Comparison of ENCODE assay signal across 12 cellular contexts in the genomic region with DNA sequence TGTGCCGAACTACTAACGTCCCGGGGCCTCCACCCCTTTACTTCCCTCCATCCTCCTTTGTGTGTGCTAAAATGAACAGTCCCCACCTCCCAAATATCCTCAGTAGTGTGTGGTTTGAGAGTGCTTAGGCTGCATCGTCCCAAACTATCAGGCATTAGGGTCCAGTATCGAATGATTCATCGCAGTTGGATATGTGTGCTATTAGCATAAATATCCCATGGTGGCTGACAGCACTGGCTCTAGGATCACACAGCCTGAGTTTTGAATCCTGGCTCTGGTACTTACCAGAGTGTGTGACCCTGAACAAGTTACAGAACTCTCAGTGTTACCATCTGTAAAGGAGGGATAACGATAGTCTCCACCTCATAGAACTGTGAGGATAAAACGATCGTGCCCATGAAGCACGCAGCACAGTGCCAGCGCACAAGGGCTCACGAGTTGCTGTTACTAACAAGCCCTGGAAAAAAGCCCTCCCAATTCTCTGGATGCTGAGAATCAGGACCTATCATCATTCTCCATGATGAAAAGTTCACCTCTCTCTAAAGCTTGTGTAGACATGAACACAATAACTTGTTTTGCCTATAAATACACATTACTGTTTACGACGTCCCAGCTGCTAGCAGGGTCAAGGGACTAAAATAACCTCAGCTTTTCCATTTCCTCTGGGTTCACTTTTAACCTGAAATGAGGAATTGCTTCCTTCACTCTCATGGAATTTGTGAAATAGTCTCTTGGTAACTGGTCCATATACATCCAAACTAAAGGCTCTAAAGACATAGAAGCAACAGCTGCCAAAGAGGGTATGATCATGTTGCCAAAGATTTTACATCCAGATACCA. TPM values are rescaled to one million over a fixed set of nuclear protein-coding genes. Genes with fewer than 3 reads are reported as not detected.
DNase-seq lines count a peak whose midpoint lies in the region; ATAC-seq and TF ChIP-seq lines count a peak whose summit lies in the region.
"Had no signal": no experiment of that assay in that cellular context is flagged by ENCODE, and none has a peak within 500 bp of the region (broad histone marks: within the 10 kb centered on the region; RNA-seq: fewer than 3 reads in every experiment).

No MANE protein-coding gene starts in this region.

- H3K27ac ChIP-seq in breast epithelium (peak overlapping the region; percentile 86), fibroblast of lung (ENCODE audit: insufficient read depth, low read length) (peak overlapping the region; percentile 64), uterus (peak overlapping the region; percentile 88 to 92)

- H3K9me3 Mint-ChIP-seq in MCF 10A (ENCODE audit: unreplicated experiment) (no peaks in the 10 kb centered on the region), nephron progenitor cell (peaks cover 20% of the 10 kb centered on the region)
- H3K9me3 Mint-ChIP-seq: activated T-helper 17 cell treated with anti-CD3 and anti-CD28 coated beads, Interleukin-2, amount 50 U/mL, for 72 hours had no signal

- ATAC-seq in GM21423 (IDR thresholded peaks at IDR 0.05; ENCODE audit: unreplicated experiment) (no peak), HG03342 (IDR thresholded peaks at IDR 0.05; ENCODE audit: unreplicated experiment) (no peak)
- ATAC-seq: activated T-helper 17 cell treated with anti-CD3 and anti-CD28 coated beads, Interleukin-2, amount 50 U/mL, for 72 hours had no signal

- H3K4me3 ChIP-seq in breast epithelium (peak overlapping the region in 1 of 3 donors; percentile 4), fibroblast of lung (replicated peaks in 1 of 4; ENCODE audit: control extremely low read depth in 1 of 4, insufficient read depth in 1 of 4, low read depth in 3 of 4, low read length in 4 of 4) (no peak overlapping the region), uterus (no peak overlapping the region)
- H3K4me3 ChIP-seq: MG63 had no signal

- no peaks in the 10 kb centered on the region for H3K27me3 Mint-ChIP-seq in MCF 10A (ENCODE audit: insufficient read depth, unreplicated experiment)
- H3K27me3 Mint-ChIP-seq in nephron progenitor cell (ENCODE audit: low read depth, poor library complexity) = no peaks in the 10 kb centered on the region
- H3K27me3 Mint-ChIP-seq: activated T-helper 17 cell treated with anti-CD3 and anti-CD28 coated beads, Interleukin-2, amount 50 U/mL, for 72 hours had no signal

- TF ChIP-seq POLR2A in breast epithelium (IDR thresholded peaks at IDR 0.05) = no peak
- TF ChIP-seq POLR2A in uterus (IDR thresholded peaks at IDR 0.05) = no peak

- peak overlapping the region; percentile 44 for H3K4me2 ChIP-seq in fibroblast of lung (ENCODE audit: extremely low read depth, insufficient read depth, low read length)

- POLR2A ChIA-PET in MCF 10A (lab: Yijun Ruan, JAX) = interaction anchor here (0.7 to 2.7 kb wide), 3 partner anchors 7 to 450 kb away, joined by 3 to 19 read pairs (median 5); no protein-coding TSS in a partner anchor

- no peak overlapping the region for H2AFZ ChIP-seq in fibroblast of lung (ENCODE audit: low read length)

- H3K4me1 Mint-ChIP-seq in MCF 10A (ENCODE audit: insufficient read depth, unreplicated experiment) = peaks cover 42% of the 10 kb centered on the region
- peaks cover 67% of the 10 kb centered on the region for H3K4me1 Mint-ChIP-seq in nephron progenitor cell

- no peaks in the 10 kb centered on the region for H4K20me1 ChIP-seq in fibroblast of lung (ENCODE audit: control insufficient read depth, extremely low read depth, insufficient read depth, low read length)

- H3K4me3 Mint-ChIP-seq in MCF 10A (ENCODE audit: unreplicated experiment) = no peak overlapping the region
- H3K4me3 Mint-ChIP-seq in nephron progenitor cell = peak overlapping the region; percentile 65
- H3K4me3 Mint-ChIP-seq: activated T-helper 17 cell treated with anti-CD3 and anti-CD28 coated beads, Interleukin-2, amount 50 U/mL, for 72 hours had no signal

- H3K36me3 ChIP-seq in breast epithelium = no peaks in the 10 kb centered on the region
- H3K36me3 ChIP-seq in fibroblast of lung (ENCODE audit: control insufficient read depth, insufficient read depth, low read length) = no peaks in the 10 kb centered on the region
- H3K36me3 ChIP-seq in uterus = no peaks in the 10 kb centered on the region

- H3K27me3 ChIP-seq in breast epithelium = no peaks in the 10 kb centered on the region
- H3K27me3 ChIP-seq in fibroblast of lung (ENCODE audit: control insufficient read depth, insufficient read depth, low read length) = no peaks in the 10 kb centered on the region
- H3K27me3 ChIP-seq in uterus = no peaks in the 10 kb centered on the region
- H3K27me3 ChIP-seq: MG63 had no signal

- no TSS peak for BruUV-seq in MCF 10A (replicated peaks; lab: Mats Ljungman, UMichigan)

- peaks cover 6 to 39% of the 10 kb centered on the region in 2 donors for H3K4me1 ChIP-seq in breast epithelium
- peaks cover 20% of the 10 kb centered on the region for H3K4me1 ChIP-seq in fibroblast of lung (ENCODE audit: control insufficient read depth, extremely low read depth, insufficient read depth, low read length)
- H3K4me1 ChIP-seq in uterus = peaks cover 17 to 27% of the 10 kb centered on the region in 2 donors

- H3K27ac Mint-ChIP-seq in MCF 10A (ENCODE audit: low read depth, unreplicated experiment) (no peak overlapping the region), nephron progenitor cell (peak overlapping the region; percentile 95)
- H3K27ac Mint-ChIP-seq: activated T-helper 17 cell treated with anti-CD3 and anti-CD28 coated beads, Interleukin-2, amount 50 U/mL, for 72 hours had no signal

- H3K9me3 ChIP-seq in breast epithelium = no peaks in the 10 kb centered on the region
- no peaks in the 10 kb centered on the region for H3K9me3 ChIP-seq in fibroblast of lung (ENCODE audit: control insufficient read depth, insufficient read depth, low read depth, low read length)
- H3K9me3 ChIP-seq in uterus = no peaks in the 10 kb centered on the region
- H3K9me3 ChIP-seq: MG63 had no signal

- intact Hi-C loops in breast epithelium (cut with DNase I; ENCODE audit: low total_unique reads) = no loop called here
- intact Hi-C loops in MCF 10A (cut with micrococcal nuclease) = no loop called here
- intact Hi-C loops in uterus (cut with DNase I; ENCODE audit: low total_unique reads) = no loop called here

- CTCF ChIA-PET in MCF 10A (lab: Yijun Ruan, JAX) = interaction anchor here (0.9 kb wide), 1 partner anchor 34 kb away, joined by 4 read pairs; no protein-coding TSS in a partner anchor

- H3K36me3 Mint-ChIP-seq in MCF 10A (ENCODE audit: insufficient read depth, unreplicated experiment) (peaks cover 4% of the 10 kb centered on the region), nephron progenitor cell (ENCODE audit: low read depth) (peaks cover 66% of the 10 kb centered on the region)

- peaks cover 70% of the 10 kb centered on the region for H3K79me2 ChIP-seq in fibroblast of lung (ENCODE audit: control insufficient read depth, insufficient read depth, low read length)

- TF ChIP-seq CTCF in breast epithelium (IDR thresholded peaks at IDR 0.05) (no peak), MCF 10A (IDR thresholded peaks at IDR 0.05; ENCODE audit: unreplicated experiment) (no peak), fibroblast of lung (conservative IDR thresholded peaks at IDR 0.05 in 1 of 2, IDR thresholded peaks at IDR 0.05 in 1 of 2; ENCODE audit: low read depth in 1 of 2, low read length in 2 of 2) (no peak), nephron progenitor cell (IDR thresholded peaks at IDR 0.05) (no peak), uterus (IDR thresholded peaks at IDR 0.05) (no peak)

- H3K9ac ChIP-seq in fibroblast of lung (ENCODE audit: insufficient read depth, low read length) = peak overlapping the region; percentile 16

- DNase-seq in breast epithelium (ENCODE audit: low spot score in 2 of 2) (no peak), MCF 10A (ENCODE audit: unreplicated experiment) (no peak), fibroblast of lung (ENCODE audit: low read depth in 2 of 2) (peak in 1 of 2 donors; percentile 83), nephron progenitor cell (no peak), uterus (peak; percentile 41 to 43), DMS114 treated with DMSO at 0.1 percent for 48 hours (lab: John Stamatoyannopoulos, UW; ENCODE audit: unreplicated experiment) (no peak)
- DNase-seq: ACHN; MG63; stimulated activated CD4-positive, alpha-beta T cell treated with anti-CD3 and anti-CD28 coated beads, Interleukin-4, amount 100 ng/mL, for 4 hours had no signal

RNA-seq across cellular contexts. Expression of a gene that starts 51.0 kb away (rescaled TPM):
- total RNA-seq in breast epithelium = 10 to 100 TPM; 48.0 to 90.0 (median 68.5) TPM
- 31.3 and 31.7 TPM in 2 replicates for total RNA-seq in MCF 10A (2022)
- 34.7 and 37.8 TPM in 2 replicates for total RNA-seq in fibroblast of lung
- 17.5 and 18.4 TPM in 2 replicates for polyA plus RNA-seq in fibroblast of lung
- polyA plus RNA-seq in fibroblast of lung (2012) = 13.3 and 13.9 TPM in 2 replicates
- polyA minus RNA-seq in fibroblast of lung (ENCODE audit: low replicate concordance) = 12.7 and 23.8 TPM in 2 replicates
- 100 to 1,000 TPM in 3 of 4 donors, 10 to 100 TPM in 1; 79.3 to 144 (median 143) TPM for total RNA-seq in uterus

Comparison
In these comparisons a context has a peak if more than half of its experiments do, and no peak if none do; other contexts are left out.
1. DNase-seq: peak in uterus (2 of 2); none in breast epithelium (0 of 2), MCF 10A (single experiment), nephron progenitor cell (single experiment) and DMS114 treated with DMSO at 0.1 percent for 48 hours (single experiment).
2. Peak in every context shown above with its lines, with median percentiles within 50 percentile points of each other: H3K27ac ChIP-seq.